8 cellular contexts compared by ENCODE assay signal in genomic region chr7:77935652-77936348, GRCh38.
DNase-seq lines count a peak whose midpoint lies in the region; ATAC-seq and TF ChIP-seq lines count a peak whose summit lies in the region.

No MANE protein-coding gene starts in this region.

- in situ Hi-C loops in GM23248 (cut with MboI): loop anchor here (25.0 kb wide), 1 partner anchor 273 kb away; no protein-coding TSS in a partner anchor

- H3K9ac ChIP-seq in GM23248: no peak overlapping the region

- H3K79me2 ChIP-seq in GM23248 (ENCODE audit: insufficient read depth): no peaks in the 10 kb centered on the region

- no peaks in the 10 kb centered on the region; the same call in 1 of the 2 replicates for H3F3A ChIP-seq in GM23248 (ENCODE audit: insufficient read depth)

- H3K36me3 Mint-ChIP-seq in T-helper 17 cell (ENCODE audit: low read depth): peaks cover 4% of the 10 kb centered on the region

- no peak overlapping the region for H3K4me3 ChIP-seq in GM23248
- no peak overlapping the region for H3K4me3 ChIP-seq in lower lobe of right lung
- H3K4me3 ChIP-seq in testis: no peak overlapping the region

- H3K4me2 ChIP-seq in GM23248 (ENCODE audit: unreplicated experiment): no peak overlapping the region

- ATAC-seq in T-helper 17 cell (no peak), lower lobe of right lung (no peak)

- H3K27ac Mint-ChIP-seq in T-helper 17 cell: peak overlapping the region; percentile 24

- peak overlapping the region; percentile 49 for H3K4me3 Mint-ChIP-seq in T-helper 17 cell

- no peaks in the 10 kb centered on the region for H3K27me3 Mint-ChIP-seq in T-helper 17 cell

- no peaks in the 10 kb centered on the region for H3K9me3 ChIP-seq in GM23248 (ENCODE audit: low read depth)
- H3K9me3 ChIP-seq in T-helper 17 cell (ENCODE audit: control insufficient read depth, low read length, poor library complexity, severe bottlenecking): no peaks in the 10 kb centered on the region
- H3K9me3 ChIP-seq in lower lobe of right lung: no peaks in the 10 kb centered on the region
- H3K9me3 ChIP-seq in testis: no peaks in the 10 kb centered on the region

- intact Hi-C loops in lower lobe of right lung (cut with DNase I) (no loop called here), testis (cut with DNase I; ENCODE audit: low total_unique reads) (no loop called here)

- TF ChIP-seq POLR2A in testis (IDR thresholded peaks at IDR 0.05): no peak

- H3K36me3 ChIP-seq in GM23248 (ENCODE audit: low read depth): no peaks in the 10 kb centered on the region
- no peaks in the 10 kb centered on the region for H3K36me3 ChIP-seq in lower lobe of right lung
- H3K36me3 ChIP-seq in testis (ENCODE audit: low read depth, missing control alignments): no peaks in the 10 kb centered on the region

- H3K4me1 ChIP-seq in GM23248 (ENCODE audit: insufficient read depth) (no peaks in the 10 kb centered on the region), lower lobe of right lung (no peaks in the 10 kb centered on the region), testis (no peaks in the 10 kb centered on the region)

- H4K20me1 ChIP-seq in GM23248 (ENCODE audit: insufficient read depth): no peaks in the 10 kb centered on the region

- DNase-seq in CD1c-positive myeloid dendritic cell (ENCODE audit: extremely low spot score): peak; percentile 16
- DNase-seq in GM23248: peak; percentile 45
- DNase-seq in T-helper 17 cell: no peak
- no peak for DNase-seq in lower lobe of right lung
- DNase-seq in testis: no peak
- no peak for DNase-seq in dedifferentiated amniotic fluid mesenchymal stem cell (ENCODE audit: extremely low spot score)
- DNase-seq in stimulated activated CD8-positive, alpha-beta memory T cell treated with anti-CD3 and anti-CD28 coated beads, Interleukin-4, amount 100 ng/mL, for 48 hours: no peak
- DNase-seq in NCI-H187 treated with DMSO at 0.1 percent for 48 hours (lab: John Stamatoyannopoulos, UW): no peak

- no peak overlapping the region for H2AFZ ChIP-seq in GM23248

- peak; percentile 26 for TF ChIP-seq CTCF in lower lobe of right lung (IDR thresholded peaks at IDR 0.05)
- TF ChIP-seq CTCF in testis (IDR thresholded peaks at IDR 0.05): peak in 1 of 3 experiments; percentile 51

- H3K27ac ChIP-seq in GM23248 (no peak overlapping the region), lower lobe of right lung (no peak overlapping the region), testis (no peak overlapping the region)

- no peaks in the 10 kb centered on the region for H3K9me2 ChIP-seq in GM23248 (ENCODE audit: insufficient read depth)

- peaks cover 19% of the 10 kb centered on the region for H3K4me1 Mint-ChIP-seq in T-helper 17 cell

- 68 to 71% methylated on average over 1 of the region's 1 CpG for WGBS in GM23248 (ENCODE audit: low coverage in 1 of 2, low lambda C conversion rate in 2 of 2, missing lambda C conversion rate in 2 of 2), 2 experiments
- WGBS in testis, 2 donors: 64 to 73% methylated on average over 1 of the region's 1 CpG

- H3K27me3 ChIP-seq in GM23248 (replicated peaks; ENCODE audit: insufficient read depth) (no peaks in the 10 kb centered on the region), lower lobe of right lung (ENCODE audit: low read depth) (no peaks in the 10 kb centered on the region), testis (no peaks in the 10 kb centered on the region)

Comparison
In these comparisons a context has a peak if more than half of its experiments do, and no peak if none do; other contexts are left out.
1. DNase-seq: peak in CD1c-positive myeloid dendritic cell (single experiment) and GM23248 (single experiment); none in T-helper 17 cell (0 of 3), lower lobe of right lung (single experiment), testis (single experiment), dedifferentiated amniotic fluid mesenchymal stem cell (single experiment), stimulated activated CD8-positive, alpha-beta memory T cell treated with anti-CD3 and anti-CD28 coated beads, Interleukin-4, amount 100 ng/mL, for 48 hours (single experiment) and NCI-H187 treated with DMSO at 0.1 percent for 48 hours (single experiment).